1 cellular context compared by ENCODE assay signal in the genomic region with DNA sequence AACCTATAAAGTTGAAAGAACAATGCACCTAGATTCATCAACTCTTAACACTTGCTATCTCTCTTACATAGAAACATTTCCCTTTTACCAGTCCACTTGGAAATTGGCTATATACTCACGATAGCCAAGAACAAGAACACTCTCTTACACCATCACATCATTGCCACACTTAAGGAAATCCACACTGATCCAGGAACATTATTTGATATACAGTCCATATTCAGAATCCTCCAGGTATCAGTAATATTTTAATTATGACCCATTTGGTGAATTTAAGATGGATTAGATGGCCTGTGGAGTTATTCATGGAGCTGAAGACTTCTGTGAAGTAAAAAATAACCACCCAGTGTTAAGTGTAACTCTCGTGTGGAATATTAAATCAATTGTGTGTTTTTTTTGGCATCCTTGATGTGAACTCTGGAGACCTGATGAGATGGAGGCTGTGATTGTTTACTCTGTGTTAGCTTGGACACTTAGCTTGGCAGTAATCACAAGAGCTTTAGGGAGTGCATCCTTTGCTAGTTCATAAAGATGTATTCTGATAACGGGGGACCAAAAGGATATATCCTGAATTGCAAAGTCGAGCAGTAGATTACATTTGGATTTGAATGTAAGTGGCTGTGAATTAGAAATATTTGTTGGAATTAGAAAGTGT.
TF ChIP-seq lines count a peak whose summit lies in the region.

No MANE protein-coding gene starts in this region.

TF ChIP-seq in A549, 52 proteins besides CTCF, POLR2A, EP300 and RAD21 (continued from another document):
- TF ChIP-seq, protein P1, sequence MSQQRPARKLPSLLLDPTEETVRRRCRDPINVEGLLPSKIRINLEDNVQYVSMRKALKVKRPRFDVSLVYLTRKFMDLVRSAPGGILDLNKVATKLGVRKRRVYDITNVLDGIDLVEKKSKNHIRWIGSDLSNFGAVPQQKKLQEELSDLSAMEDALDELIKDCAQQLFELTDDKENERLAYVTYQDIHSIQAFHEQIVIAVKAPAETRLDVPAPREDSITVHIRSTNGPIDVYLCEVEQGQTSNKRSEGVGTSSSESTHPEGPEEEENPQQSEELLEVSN (IDR thresholded peaks at IDR 0.05; ENCODE audit: borderline replicate concordance, low read depth), result no peak
- TF ChIP-seq, protein P2, sequence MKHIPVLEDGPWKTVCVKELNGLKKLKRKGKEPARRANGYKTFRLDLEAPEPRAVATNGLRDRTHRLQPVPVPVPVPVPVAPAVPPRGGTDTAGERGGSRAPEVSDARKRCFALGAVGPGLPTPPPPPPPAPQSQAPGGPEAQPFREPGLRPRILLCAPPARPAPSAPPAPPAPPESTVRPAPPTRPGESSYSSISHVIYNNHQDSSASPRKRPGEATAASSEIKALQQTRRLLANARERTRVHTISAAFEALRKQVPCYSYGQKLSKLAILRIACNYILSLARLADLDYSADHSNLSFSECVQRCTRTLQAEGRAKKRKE (CRISPR knock-in tag; IDR thresholded peaks at IDR 0.05; ENCODE audit: low read depth), result no peak
- no peak for TF ChIP-seq SMC3 (IDR thresholded peaks at IDR 0.05)
- TF ChIP-seq, protein P3, sequence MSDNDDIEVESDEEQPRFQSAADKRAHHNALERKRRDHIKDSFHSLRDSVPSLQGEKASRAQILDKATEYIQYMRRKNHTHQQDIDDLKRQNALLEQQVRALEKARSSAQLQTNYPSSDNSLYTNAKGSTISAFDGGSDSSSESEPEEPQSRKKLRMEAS (IDR thresholded peaks at IDR 0.05), result no peak
- TF ChIP-seq CBX2 (IDR thresholded peaks at IDR 0.05; ENCODE audit: borderline replicate concordance, low read depth), result no peak
- TF ChIP-seq HOXA7 (CRISPR knock-in tag; IDR thresholded peaks at IDR 0.05), result no peak
